Comparison of ENCODE assay signal across 1 cellular context in genomic region chr1:161162052-161162451, GRCh38.
TF ChIP-seq lines count a peak whose summit lies in the region.

No MANE protein-coding gene starts in this region.

TF ChIP-seq in K562, 482 proteins besides CTCF, POLR2A, EP300 and RAD21 (continued from another document and continues in another):
- TF ChIP-seq USF2 (CRISPR knock-in tag; IDR thresholded peaks at IDR 0.05) (no peak), HLTF (IDR thresholded peaks at IDR 0.05) (no peak), ZNF133 (CRISPR knock-in tag; IDR thresholded peaks at IDR 0.05) (no peak), POLR2G (IDR thresholded peaks at IDR 0.05; ENCODE audit: low read depth, low read length) (no peak), ZNF431 (CRISPR knock-in tag; IDR thresholded peaks at IDR 0.05) (no peak), SAP30 (IDR thresholded peaks at IDR 0.05; ENCODE audit: borderline replicate concordance, insufficient read depth, low read depth, low read length, poor library complexity, severe bottlenecking) (no peak), ZNF592 (IDR thresholded peaks at IDR 0.05) (peak; percentile 89), ZNF274 (IDR thresholded peaks at IDR 0.05; ENCODE audit: borderline replicate concordance, low read depth, low read length) (no peak), GABPA (tag; conservative IDR thresholded peaks at IDR 0.05; ENCODE audit: low read depth) (0 out of 2 replicates have a peak, but pooled peaks have one; percentile 23), MEIS2 (IDR thresholded peaks at IDR 0.05; ENCODE audit: partially characterized antibody) (no peak), FOXO4 (CRISPR knock-in tag; IDR thresholded peaks at IDR 0.05) (no peak), TAF15 (IDR thresholded peaks at IDR 0.05; ENCODE audit: low read depth, low read length) (no peak), ZFP91 (CRISPR knock-in tag; IDR thresholded peaks at IDR 0.05) (no peak), THAP7 (CRISPR knock-in tag; IDR thresholded peaks at IDR 0.05) (no peak), ZNF239 (CRISPR knock-in tag; IDR thresholded peaks at IDR 0.05) (no peak), HMG20B (CRISPR knock-in tag; IDR thresholded peaks at IDR 0.05) (no peak), TFAM (CRISPR knock-in tag; conservative IDR thresholded peaks at IDR 0.05) (no peak), SMARCA4 (IDR thresholded peaks at IDR 0.05) (peak; percentile 51; the same call in 1 of the 2 replicates), HDAC3 (IDR thresholded peaks at IDR 0.05; ENCODE audit: borderline replicate concordance, partially characterized antibody) (no peak), ZBTB33 (CRISPR knock-in tag; IDR thresholded peaks at IDR 0.05) (no peak), ATF4 (CRISPR knock-in tag; IDR thresholded peaks at IDR 0.05) (no peak), ZNF76 (CRISPR knock-in tag; IDR thresholded peaks at IDR 0.05; ENCODE audit: borderline replicate concordance) (no peak), SP2 (IDR thresholded peaks at IDR 0.05; ENCODE audit: extremely low read depth, low read depth, low read length, poor library complexity, severe bottlenecking) (no peak), RBM15 (IDR thresholded peaks at IDR 0.05; ENCODE audit: insufficient read depth, low read length) (no peak), BDP1 (IDR thresholded peaks at IDR 0.05; ENCODE audit: insufficient read depth, insufficient read length) (no peak), U2AF1 (optimal IDR thresholded peaks at IDR 0.05; ENCODE audit: low read depth, low read length) (no peak), STAT5A (IDR thresholded peaks at IDR 0.05; ENCODE audit: borderline replicate concordance, low read length) (no peak), CBX3 (IDR thresholded peaks at IDR 0.05; ENCODE audit: borderline replicate concordance in 1 of 2, low read length in 2 of 2) (no peak), CSDE1 (IDR thresholded peaks at IDR 0.05) (no peak), NCOA6 (IDR thresholded peaks at IDR 0.05) (no peak), ZFX (CRISPR knock-in tag; IDR thresholded peaks at IDR 0.05) (no peak), RBM25 (IDR thresholded peaks at IDR 0.05; ENCODE audit: low read depth, low read length, severe bottlenecking) (no peak), ZNF717 (CRISPR knock-in tag; IDR thresholded peaks at IDR 0.05) (no peak), DPF2 (IDR thresholded peaks at IDR 0.05) (peak; percentile 61; the same call in 1 of the 2 replicates), KAT7 (CRISPR knock-in tag; IDR thresholded peaks at IDR 0.05; ENCODE audit: borderline replicate concordance) (0 out of 2 replicates have a peak, but pooled peaks have one; percentile 38), MBD2 (IDR thresholded peaks at IDR 0.05; ENCODE audit: borderline replicate concordance, low read depth) (no peak), MXD1 (CRISPR knock-in tag; IDR thresholded peaks at IDR 0.05; ENCODE audit: borderline replicate concordance, poor library complexity, severe bottlenecking) (no peak), DNMT1 (IDR thresholded peaks at IDR 0.05) (no peak), MTA3 (IDR thresholded peaks at IDR 0.05; ENCODE audit: borderline replicate concordance) (0 out of 2 replicates have a peak, but pooled peaks have one; percentile 66), CCAR2 (IDR thresholded peaks at IDR 0.05; ENCODE audit: low read depth, low read length) (no peak), ZBTB40 (IDR thresholded peaks at IDR 0.05) (peak; percentile 35; the same call in 1 of the 2 replicates), ZBTB40 (CRISPR knock-in tag; IDR thresholded peaks at IDR 0.05) (no peak)
